In genomic region chr17:31061678-31062077, GRCh38 we compare ENCODE assay signal across 10 cellular contexts. TPM values are rescaled to one million over a fixed set of nuclear protein-coding genes. Genes with fewer than 3 reads are reported as not detected.
DNase-seq lines count a peak whose midpoint lies in the region; ATAC-seq and TF ChIP-seq lines count a peak whose summit lies in the region.
"Had no signal": no experiment of that assay in that cellular context is flagged by ENCODE, and none has a peak within 500 bp of the region (broad histone marks: within the 10 kb centered on the region; RNA-seq: fewer than 3 reads in every experiment).

No MANE protein-coding gene starts in this region.

- H2BK120ac ChIP-seq in mesendoderm (ENCODE audit: low read depth, low read length), result no peak overlapping the region

- TF ChIP-seq POLR2A in HCT116 (IDR thresholded peaks at IDR 0.05; ENCODE audit: borderline replicate concordance, extremely low read depth, insufficient read depth, insufficient read length) (no peak), testis (IDR thresholded peaks at IDR 0.05) (no peak)

- POLR2A ChIA-PET in activated CD4-positive, alpha-beta T cell treated with anti-CD3 and anti-CD28 coated beads for 36 hours (lab: Charles Lee), result interaction anchor here (0.5 kb wide), 1 partner anchor 56 kb away, joined by 3 read pairs; no protein-coding TSS in a partner anchor
- POLR2A ChIA-PET in HCT116 (lab: Charles Lee), result interaction anchor here (0.9 kb wide), 1 partner anchor 33 kb away, joined by 3 read pairs; the partner anchor contains the start of gene NF1

- H3K9me3 ChIP-seq in HCT116 (ENCODE audit: control insufficient read depth in 1 of 2, insufficient read depth in 1 of 2, low read depth in 1 of 2, low read length in 2 of 2) (no peaks in the 10 kb centered on the region), WERI-Rb-1 (ENCODE audit: severe bottlenecking) (no peaks in the 10 kb centered on the region), testis (no peaks in the 10 kb centered on the region)

- no peak overlapping the region for H2AK5ac ChIP-seq in mesendoderm (ENCODE audit: low read length)

- H3K4me1 Mint-ChIP-seq in activated CD4-positive, alpha-beta T cell treated with anti-CD3 and anti-CD28 coated beads for 36 hours, result peaks cover 5% of the 10 kb centered on the region
- H3K4me1 Mint-ChIP-seq: activated naive CD8-positive, alpha-beta T cell treated with anti-CD3 and anti-CD28 coated beads, Interleukin-2, amount 10 ng/mL, durations not matched to agents 7 days and 5 days had no signal

- TF ChIP-seq CTCF in HCT116 (IDR thresholded peaks at IDR 0.05 in 2 of 3, conservative IDR thresholded peaks at IDR 0.05 in 1 of 3; ENCODE audit: borderline replicate concordance in 1 of 3, insufficient read depth in 1 of 3, low read depth in 2 of 3, low read length in 2 of 3) (peak in 2 of 3 experiments; percentile 44 to 48; a peak in 4 of 6 replicates), WERI-Rb-1 (IDR thresholded peaks at IDR 0.05; ENCODE audit: low read depth, low read length) (peak; percentile 64), testis (IDR thresholded peaks at IDR 0.05) (no peak)

- H3K9ac ChIP-seq in HCT116 (ENCODE audit: low read length) (no peak overlapping the region), mesendoderm (ENCODE audit: low read length) (no peak overlapping the region)

- no peaks in the 10 kb centered on the region for H3K27me3 Mint-ChIP-seq in activated CD4-positive, alpha-beta T cell treated with anti-CD3 and anti-CD28 coated beads for 36 hours

- ATAC-seq in activated CD4-positive, alpha-beta T cell treated with anti-CD3 and anti-CD28 coated beads for 36 hours, result peak; percentile 68
- ATAC-seq in HCT116, result peak; percentile 89
- no peak for ATAC-seq in HG02571 (IDR thresholded peaks at IDR 0.05; ENCODE audit: unreplicated experiment)
- ATAC-seq in GM21576 (IDR thresholded peaks at IDR 0.05; ENCODE audit: unreplicated experiment), result no peak

- no peak overlapping the region for H2BK15ac ChIP-seq in mesendoderm (replicated peaks; ENCODE audit: low read depth)

- no peak overlapping the region for H3K4me3 Mint-ChIP-seq in activated CD4-positive, alpha-beta T cell treated with anti-CD3 and anti-CD28 coated beads for 36 hours
- H3K4me3 Mint-ChIP-seq: activated naive CD8-positive, alpha-beta T cell treated with anti-CD3 and anti-CD28 coated beads, Interleukin-2, amount 10 ng/mL, durations not matched to agents 7 days and 5 days had no signal

- no peaks in the 10 kb centered on the region for H3K27me3 ChIP-seq in HCT116 (ENCODE audit: insufficient read depth, low read length)
- H3K27me3 ChIP-seq in WERI-Rb-1 (ENCODE audit: insufficient read depth, low read depth, severe bottlenecking), result no peaks in the 10 kb centered on the region
- no peaks in the 10 kb centered on the region for H3K27me3 ChIP-seq in mesendoderm (ENCODE audit: insufficient read depth, low read length, poor library complexity)
- no peaks in the 10 kb centered on the region for H3K27me3 ChIP-seq in testis

- H3K4me2 ChIP-seq in HCT116 (ENCODE audit: low read length) (no peak overlapping the region), mesendoderm (ENCODE audit: low read length) (no peak overlapping the region)

- H2BK5ac ChIP-seq in mesendoderm (ENCODE audit: low read length), result no peak overlapping the region

- no peak overlapping the region for H3K4me3 ChIP-seq in HCT116 (replicated peaks in 1 of 2; ENCODE audit: low read depth in 1 of 2, low read length in 2 of 2)
- H3K4me3 ChIP-seq in WERI-Rb-1 (ENCODE audit: low read depth, low read length), result no peak overlapping the region
- H3K4me3 ChIP-seq in mesendoderm (ENCODE audit: low read length), result no peak overlapping the region
- H3K4me3 ChIP-seq in testis, result no peak overlapping the region

- RAD21 ChIA-PET in HCT116 (lab: Charles Lee; ENCODE audit: low non-redundant PET in 1 of 2, low total read pairs in 2 of 2, uncharacterized antibody in 2 of 2, unreplicated experiment in 2 of 2), result interaction anchor here in 1 of 2 experiments (1.2 kb wide), 1 partner anchor 49 kb away, joined by 3 read pairs; no protein-coding TSS in a partner anchor

- no peak overlapping the region for H3K18ac ChIP-seq in mesendoderm (ENCODE audit: low read length)

- H3K56ac ChIP-seq in mesendoderm (ENCODE audit: low read length), result no peak overlapping the region

- H3K4ac ChIP-seq in mesendoderm (ENCODE audit: low read depth, low read length), result no peak overlapping the region

- no peak overlapping the region for H4K5ac ChIP-seq in mesendoderm (ENCODE audit: low read length)

- H3K27ac ChIP-seq in HCT116 (ENCODE audit: low read depth, low read length), result no peak overlapping the region
- no peak overlapping the region for H3K27ac ChIP-seq in WERI-Rb-1
- no peak overlapping the region for H3K27ac ChIP-seq in mesendoderm (ENCODE audit: low read depth, low read length)
- H3K27ac ChIP-seq in testis, result no peak overlapping the region

- no peaks in the 10 kb centered on the region for H3K9me3 Mint-ChIP-seq in activated CD4-positive, alpha-beta T cell treated with anti-CD3 and anti-CD28 coated beads for 36 hours (ENCODE audit: low read depth)
- H3K9me3 Mint-ChIP-seq: activated naive CD8-positive, alpha-beta T cell treated with anti-CD3 and anti-CD28 coated beads, Interleukin-2, amount 10 ng/mL, durations not matched to agents 7 days and 5 days had no signal

- no peaks in the 10 kb centered on the region for H4K20me1 ChIP-seq in HCT116 (ENCODE audit: insufficient read depth)

- H3K79me1 ChIP-seq in mesendoderm (ENCODE audit: low read length), result no peaks in the 10 kb centered on the region

- BruUV-seq in HCT116 (replicated peaks; lab: Mats Ljungman, UMichigan), result no TSS peak

- WGBS in mesendoderm (ENCODE audit: extremely low coverage, insufficient coverage, low lambda C conversion rate), result no CpG with 5 or more reads among the region's 3 CpGs
- 90 to 94% methylated on average over 3 of the region's 3 CpGs for WGBS in testis, 2 donors

- no peaks in the 10 kb centered on the region for H3K36me3 Mint-ChIP-seq in activated CD4-positive, alpha-beta T cell treated with anti-CD3 and anti-CD28 coated beads for 36 hours (ENCODE audit: low read depth)
- H3K36me3 Mint-ChIP-seq: activated naive CD8-positive, alpha-beta T cell treated with anti-CD3 and anti-CD28 coated beads, Interleukin-2, amount 10 ng/mL, durations not matched to agents 7 days and 5 days had no signal

- no peak overlapping the region for H2AFZ ChIP-seq in HCT116 (ENCODE audit: low read depth, low read length, poor library complexity, severe bottlenecking)

- H3K4me1 ChIP-seq in HCT116 (ENCODE audit: control insufficient read depth in 1 of 2, insufficient read depth in 2 of 2, low read length in 2 of 2) (no peaks in the 10 kb centered on the region), mesendoderm (ENCODE audit: control insufficient read depth, low read depth, low read length) (no peaks in the 10 kb centered on the region), testis (no peaks in the 10 kb centered on the region)

- H3K79me2 ChIP-seq in HCT116 (ENCODE audit: insufficient read depth, low read length) (no peaks in the 10 kb centered on the region), mesendoderm (ENCODE audit: control insufficient read depth, insufficient read depth, low read length) (no peaks in the 10 kb centered on the region)

- intact Hi-C loops in activated CD4-positive, alpha-beta T cell treated with anti-CD3 and anti-CD28 coated beads for 36 hours (cut with DNase I, micrococcal nuclease), result no loop called here
- intact Hi-C loops in HCT116 (cut with micrococcal nuclease), result no loop called here
- intact Hi-C loops in testis (cut with DNase I; ENCODE audit: low total_unique reads), result no loop called here

- CTCF ChIA-PET in activated CD4-positive, alpha-beta T cell treated with anti-CD3 and anti-CD28 coated beads for 36 hours (lab: Charles Lee), result interaction anchor here (0.6 to 1.5 kb wide), 2 partner anchors 91 to 957 kb away, joined by 3 to 5 read pairs; partner anchors contain the start of gene RNF135
- CTCF ChIA-PET in HCT116 (lab: Charles Lee), result no interaction called here

- no peaks in the 10 kb centered on the region for H3K36me3 ChIP-seq in HCT116 (ENCODE audit: control insufficient read depth in 1 of 2, insufficient read depth in 2 of 2, low read length in 2 of 2)
- H3K36me3 ChIP-seq in WERI-Rb-1, result no peaks in the 10 kb centered on the region
- no peaks in the 10 kb centered on the region for H3K36me3 ChIP-seq in mesendoderm (ENCODE audit: control insufficient read depth, insufficient read depth, low read length)
- H3K36me3 ChIP-seq in testis (ENCODE audit: low read depth, missing control alignments), result no peaks in the 10 kb centered on the region

- peak; percentile 51 for DNase-seq in activated CD4-positive, alpha-beta T cell treated with anti-CD3 and anti-CD28 coated beads for 36 hours
- DNase-seq in activated CD4-positive, alpha-beta T cell treated with anti-CD3 and anti-CD28 coated beads, Interleukin-2, amount 50 U/mL, for 1 hour, result no peak
- no peak for DNase-seq in HCT116 (ENCODE audit: low read depth, low spot score)
- DNase-seq in WERI-Rb-1, result peak; percentile 30
- DNase-seq in mesendoderm, result peak; percentile 48
- DNase-seq in testis, result no peak
- DNase-seq: activated naive CD8-positive, alpha-beta T cell treated with anti-CD3 and anti-CD28 coated beads, Interleukin-2, amount 10 ng/mL, durations not matched to agents 7 days and 5 days; retina had no signal

- no peaks in the 10 kb centered on the region for H3K9me2 ChIP-seq in HCT116 (ENCODE audit: insufficient read depth)

- no peak overlapping the region for H4K8ac ChIP-seq in mesendoderm (ENCODE audit: low read depth, low read length)

- H3K27ac Mint-ChIP-seq in activated CD4-positive, alpha-beta T cell treated with anti-CD3 and anti-CD28 coated beads for 36 hours, result no peak overlapping the region
- H3K27ac Mint-ChIP-seq: activated naive CD8-positive, alpha-beta T cell treated with anti-CD3 and anti-CD28 coated beads, Interleukin-2, amount 10 ng/mL, durations not matched to agents 7 days and 5 days had no signal

- no peak overlapping the region for H3K23ac ChIP-seq in mesendoderm (ENCODE audit: low read length)

- peak; percentile 33 for TF ChIP-seq RAD21 in HCT116 (IDR thresholded peaks at IDR 0.05; ENCODE audit: low read depth)

TF ChIP-seq in HCT116, 20 proteins besides CTCF, POLR2A, EP300 and RAD21 (continues in another document):
- no peak for TF ChIP-seq JUND (IDR thresholded peaks at IDR 0.05)
- no peak for TF ChIP-seq TCF7L2 (IDR thresholded peaks at IDR 0.05; ENCODE audit: borderline replicate concordance, extremely low read depth, insufficient read depth, insufficient read length)
- no peak for TF ChIP-seq EGR1 (IDR thresholded peaks at IDR 0.05; ENCODE audit: low read depth)
- no peak for TF ChIP-seq POLR2AphosphoS5 (IDR thresholded peaks at IDR 0.05; ENCODE audit: low read depth, low read length)
- no peak for TF ChIP-seq CBX3 (IDR thresholded peaks at IDR 0.05; ENCODE audit: low read depth)
- TF ChIP-seq EZH2 (IDR thresholded peaks at IDR 0.05), result no peak

RNA-seq across cellular contexts. Expression of gene NF1, which starts 33.1 kb away (rescaled TPM):
- 10 to 100 TPM; 22.1 to 26.2 TPM for total RNA-seq in activated CD4-positive, alpha-beta T cell treated with anti-CD3 and anti-CD28 coated beads for 36 hours
- total RNA-seq in HCT116 (2021; ENCODE audit: unreplicated experiment) (20.8 TPM), testis (10 to 100 TPM; 97.6 to 99.0 TPM)
- polyA plus RNA-seq in HCT116 (2012), result 6.3 and 7.7 TPM in 2 replicates
- polyA plus RNA-seq in mesendoderm (2013, experiment 1 of 2), result 11.0 TPM
- polyA plus RNA-seq in mesendoderm (2013, experiment 2 of 2), result 11.6 TPM
- 60.6 TPM for polyA plus RNA-seq in testis (ENCODE audit: insufficient read depth, low read depth, low replicate concordance)

Comparison
In these comparisons a context has a peak if more than half of its experiments do, and no peak if none do; other contexts are left out.
1. DNase-seq: peak in activated CD4-positive, alpha-beta T cell treated with anti-CD3 and anti-CD28 coated beads for 36 hours (single experiment), WERI-Rb-1 (single experiment) and mesendoderm (single experiment); none in activated CD4-positive, alpha-beta T cell treated with anti-CD3 and anti-CD28 coated beads, Interleukin-2, amount 50 U/mL, for 1 hour (single experiment), HCT116 (single experiment) and testis (single experiment).
2. ATAC-seq: peak in activated CD4-positive, alpha-beta T cell treated with anti-CD3 and anti-CD28 coated beads for 36 hours (single experiment) and HCT116 (single experiment); none in HG02571 (single experiment) and GM21576 (single experiment).
3. CTCF ChIP-seq: peak in HCT116 (2 of 3) and WERI-Rb-1 (single experiment); none in testis (0 of 3).